Comparison of ENCODE assay signal across 23 cellular contexts in the genomic region with DNA sequence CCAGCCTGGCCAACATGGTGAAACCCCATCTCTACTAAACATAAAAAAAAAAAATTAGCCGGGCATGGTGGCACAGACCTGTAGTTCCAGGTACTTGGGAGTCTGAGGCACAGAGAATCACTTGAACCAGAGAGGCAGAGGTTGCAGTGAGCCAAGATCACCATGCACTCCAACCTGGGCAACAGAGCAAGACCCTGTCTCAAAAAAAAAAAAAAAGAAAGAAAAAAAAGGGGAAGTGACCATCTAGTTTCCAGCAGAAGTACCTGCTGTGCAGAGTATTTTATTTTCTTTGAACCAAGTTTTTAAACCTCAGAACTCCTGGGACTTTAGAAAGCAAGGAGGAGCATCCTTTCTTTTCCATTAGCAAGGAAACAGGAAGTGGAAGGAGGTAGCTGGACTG.
"Had no signal": no experiment of that assay in that cellular context is flagged by ENCODE, and none has a peak within 500 bp of the region (broad histone marks: within the 10 kb centered on the region; RNA-seq: fewer than 3 reads in every experiment).

No MANE protein-coding gene starts in this region.

- H3K9ac ChIP-seq: neural progenitor cell, parathyroid adenoma had no signal

- FAIRE-seq: endothelial cell of umbilical vein, kidney, small intestine had no signal

- H2AFZ ChIP-seq: hepatocyte, neural progenitor cell, parathyroid adenoma had no signal

- ATAC-seq: foreskin keratinocyte; gastroesophageal sphincter; heart left ventricle; left lobe of liver; mucosa of descending colon; naive thymus-derived CD4-positive, alpha-beta T cell; right lobe of liver; stimulated activated naive CD8-positive, alpha-beta T cell treated with anti-CD3 and anti-CD28 coated beads, Interleukin-15, amount 100 ng/mL, for 72 hours had no signal

- H3K9me3 ChIP-seq: esophagus muscularis mucosa, gastroesophageal sphincter, heart left ventricle, mucosa of descending colon, right lobe of liver, suprapubic skin had no signal

- H3K27ac ChIP-seq: coronary artery, esophagus muscularis mucosa, foreskin keratinocyte, gastroesophageal sphincter, heart left ventricle, hepatocyte, neural progenitor cell, parathyroid adenoma, right lobe of liver, suprapubic skin had no signal

- H3K36me3 ChIP-seq: neural progenitor cell had no signal

- H3K4me2 ChIP-seq: hepatocyte, neural progenitor cell had no signal

- H3K27me3 ChIP-seq: esophagus muscularis mucosa, foreskin keratinocyte, gastroesophageal sphincter, heart left ventricle, hepatocyte, neural progenitor cell, right lobe of liver, suprapubic skin had no signal

- DNase-seq: dermis blood vessel endothelial cell; effector memory CD4-positive, alpha-beta T cell; foreskin keratinocyte; heart left ventricle; kidney; mucosa of descending colon; naive thymus-derived CD4-positive, alpha-beta T cell; right lobe of liver; small intestine; stimulated activated CD4-positive, alpha-beta T cell treated with anti-CD3 and anti-CD28 coated beads, Interleukin-15, amount 100 ng/mL, for 24 hours; stimulated activated CD4-positive, alpha-beta T cell treated with anti-CD3 and anti-CD28 coated beads, Interleukin-2, amount 100 ng/mL, for 48 hours; stimulated activated naive CD4-positive, alpha-beta T cell; stimulated activated naive CD8-positive, alpha-beta T cell treated with anti-CD3 and anti-CD28 coated beads, Interleukin-15, amount 100 ng/mL, for 72 hours had no signal

- H3K4me3 ChIP-seq: coronary artery, esophagus muscularis mucosa, gastroesophageal sphincter, heart left ventricle, hepatocyte, lung, mucosa of descending colon, neural progenitor cell, right lobe of liver, suprapubic skin had no signal
